ENCODE assay signal across 19 cellular contexts in the genomic region with DNA sequence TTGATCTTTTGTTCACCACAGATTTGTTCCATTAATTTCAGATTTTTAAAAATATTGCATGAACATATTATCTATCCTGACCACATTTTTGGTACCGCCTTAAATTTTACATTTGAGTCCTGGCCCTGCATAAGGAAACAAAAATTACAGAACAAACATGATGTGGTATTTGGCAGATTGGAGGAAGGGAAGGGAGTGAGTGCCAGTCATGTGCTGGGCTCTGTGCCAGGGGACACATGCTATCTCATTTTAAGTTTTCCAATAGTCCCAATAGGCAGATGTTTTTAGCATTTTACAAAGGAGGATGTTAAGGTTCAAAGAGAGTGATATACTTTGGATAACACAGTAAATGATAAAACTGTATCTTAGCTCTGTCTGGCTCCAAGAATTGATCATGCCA.
A peak's percentile ranks its signal among the peaks of the same experiment; 100 is the strongest.
DNase-seq lines count a peak whose midpoint lies in the region; ATAC-seq, FAIRE-seq and TF ChIP-seq lines count a peak whose summit lies in the region.
"Had no signal": no experiment of that assay in that cellular context is flagged by ENCODE, and none has a peak within 500 bp of the region (broad histone marks: within the 10 kb centered on the region; RNA-seq: fewer than 3 reads in every experiment).

No MANE protein-coding gene starts in this region.

- no peak overlapping the region for H3K9ac ChIP-seq in endothelial cell of umbilical vein (replicated peaks; ENCODE audit: extremely low read depth, insufficient read depth, low read length)
- H3K9ac ChIP-seq in trophoblast cell (ENCODE audit: low read length) = no peak overlapping the region

- H3K36me3 Mint-ChIP-seq in activated T-cell treated with anti-CD3 and anti-CD28 coated beads, Interleukin-2, amount 50 U/mL, for 4 hours (ENCODE audit: insufficient read depth) = no peaks in the 10 kb centered on the region

- no TSS peak for BruUV-seq in endothelial cell of umbilical vein (replicated peaks; lab: Mats Ljungman, UMichigan)

- peak; percentile 38 for FAIRE-seq in endothelial cell of umbilical vein (lab: Jason Lieb, UNC)
- FAIRE-seq: endometrium, G401.6 had no signal

- H3K18ac ChIP-seq in trophoblast cell (ENCODE audit: low read length) = no peak overlapping the region

- dilution Hi-C loops in endothelial cell of umbilical vein (cut with MboI; ENCODE audit: extremely low pct_ligation_motif_present, low sequenced_read_pairs) = no loop called here

- DNase-seq in NCI-H446 treated with DMSO at 0.1 percent for 48 hours (lab: John Stamatoyannopoulos, UW) = peak; percentile 69
- DNase-seq in endothelial cell of umbilical vein (ENCODE audit: low read depth, low spot score) = peak; percentile 62
- DNase-seq in mucosa of gallbladder (ENCODE audit: low spot score) = peak; percentile 29
- no peak for DNase-seq in trophoblast cell
- DNase-seq in NCI-H146 treated with DMSO at 0.1 percent for 48 hours (lab: John Stamatoyannopoulos, UW; ENCODE audit: unreplicated experiment) = no peak
- DNase-seq in activated gamma-delta T cell treated with Interleukin-2 at 50 U/mL for 16 hours = no peak
- DNase-seq in activated T-cell treated with anti-CD3 and anti-CD28 coated beads, Interleukin-2, amount 50 U/mL, for 4 hours = no peak
- DNase-seq: ACHN; glutamatergic neuron; HCEC 1CT; islet precursor cell; NCI-H524 treated with DMSO at 0.1 percent for 48 hours; stimulated activated CD4-positive, alpha-beta T cell treated with anti-CD3 and anti-CD28 coated beads, Interleukin-12 subunit alpha, Interleukin-12 subunit beta, amount 100 ng/mL, for 4 hours had no signal

- H4K20me1 ChIP-seq in endothelial cell of umbilical vein (replicated peaks; ENCODE audit: control insufficient read depth, extremely low read depth, insufficient read depth, low read length) = no peaks in the 10 kb centered on the region

- no peak overlapping the region for H3K4me3 Mint-ChIP-seq in activated T-cell treated with anti-CD3 and anti-CD28 coated beads, Interleukin-2, amount 50 U/mL, for 4 hours
- H3K4me3 Mint-ChIP-seq: activated naive CD4-positive, alpha-beta T cell treated with anti-CD3 and anti-CD28 coated beads, Interleukin-2, amount 50 U/mL, for 24 hours had no signal

- no peaks in the 10 kb centered on the region for H3K9me1 ChIP-seq in endothelial cell of umbilical vein (replicated peaks; ENCODE audit: control insufficient read depth, extremely low read depth, insufficient read depth, low read length)

- H2BK5ac ChIP-seq in trophoblast cell (ENCODE audit: low read depth, low read length, poor library complexity) = no peak overlapping the region

- no peak overlapping the region for H3K23ac ChIP-seq in trophoblast cell (ENCODE audit: low read length)

- H3K4me3 ChIP-seq in ACC112 (ENCODE audit: low read depth, low read length) (no peak overlapping the region), endothelial cell of umbilical vein (replicated peaks in 1 of 3; ENCODE audit: insufficient read depth in 1 of 3, low read depth in 1 of 3, low read length in 3 of 3) (no peak overlapping the region), trophoblast cell (ENCODE audit: low read depth, low read length) (no peak overlapping the region)
- H3K4me3 ChIP-seq: breast epithelium had no signal

- H3K4me2 ChIP-seq in endothelial cell of umbilical vein (ENCODE audit: insufficient read depth, low read length) (no peak overlapping the region), trophoblast cell (ENCODE audit: low read length) (no peak overlapping the region)

- no peaks in the 10 kb centered on the region for H3K36me3 ChIP-seq in ACC112 (ENCODE audit: insufficient read depth, low read length)
- no peaks in the 10 kb centered on the region for H3K36me3 ChIP-seq in endothelial cell of umbilical vein (ENCODE audit: control insufficient read depth in 2 of 2, extremely low read depth in 1 of 2, insufficient read depth in 2 of 2, low read length in 2 of 2)
- H3K36me3 ChIP-seq in trophoblast cell (ENCODE audit: control insufficient read depth in 1 of 2, insufficient read depth in 2 of 2, low read length in 2 of 2) = no peaks in the 10 kb centered on the region
- H3K36me3 ChIP-seq: breast epithelium had no signal

- CTCF ChIA-PET in endothelial cell of umbilical vein (lab: Charles Lee) = interaction anchor here (1.0 to 2.8 kb wide), 6 partner anchors 9 to 206 kb away, joined by 3 to 15 read pairs (median 3); no protein-coding TSS in a partner anchor

- H4K91ac ChIP-seq in trophoblast cell (ENCODE audit: low read depth, low read length) = no peak overlapping the region

- H2AK5ac ChIP-seq in trophoblast cell (ENCODE audit: low read length) = no peak overlapping the region

- H3K27me3 ChIP-seq in ACC112 (ENCODE audit: insufficient read depth, low read length) (no peaks in the 10 kb centered on the region), endothelial cell of umbilical vein (ENCODE audit: control insufficient read depth in 2 of 2, insufficient read depth in 2 of 2, low read length in 2 of 2) (no peaks in the 10 kb centered on the region), trophoblast cell (ENCODE audit: insufficient read depth, low read length) (no peaks in the 10 kb centered on the region)
- H3K27me3 ChIP-seq: breast epithelium had no signal

- TF ChIP-seq CTCF in endothelial cell of umbilical vein (IDR thresholded peaks at IDR 0.05; ENCODE audit: extremely low read depth in 1 of 2, insufficient read depth in 1 of 2, low read depth in 1 of 2, low read length in 2 of 2) = no peak

- peaks cover 3% of the 10 kb centered on the region for H3K27me3 Mint-ChIP-seq in activated T-cell treated with anti-CD3 and anti-CD28 coated beads, Interleukin-2, amount 50 U/mL, for 4 hours (ENCODE audit: low read depth)
- H3K27me3 Mint-ChIP-seq: activated naive CD4-positive, alpha-beta T cell treated with anti-CD3 and anti-CD28 coated beads, Interleukin-2, amount 50 U/mL, for 24 hours had no signal

- H3K79me1 ChIP-seq in trophoblast cell (ENCODE audit: low read length) = no peaks in the 10 kb centered on the region

- H3K27ac ChIP-seq in ACC112 (ENCODE audit: low read depth, low read length) (no peak overlapping the region), endothelial cell of umbilical vein (ENCODE audit: insufficient read depth, low read depth, low read length) (no peak overlapping the region), trophoblast cell (ENCODE audit: low read depth, low read length) (no peak overlapping the region)
- H3K27ac ChIP-seq: breast epithelium had no signal

- H2AFZ ChIP-seq in ACC112 (ENCODE audit: low read length, unreplicated experiment) = peak overlapping the region; percentile 25
- H2AFZ ChIP-seq in endothelial cell of umbilical vein (ENCODE audit: low read depth, low read length) = no peak overlapping the region
- H2AFZ ChIP-seq in trophoblast cell (ENCODE audit: insufficient read depth, low read length, poor library complexity) = no peak overlapping the region

- H3K9me3 Mint-ChIP-seq in activated T-cell treated with anti-CD3 and anti-CD28 coated beads, Interleukin-2, amount 50 U/mL, for 4 hours = peaks cover 5% of the 10 kb centered on the region
- H3K9me3 Mint-ChIP-seq: activated naive CD4-positive, alpha-beta T cell treated with anti-CD3 and anti-CD28 coated beads, Interleukin-2, amount 50 U/mL, for 24 hours had no signal

- TF ChIP-seq POLR2A in endothelial cell of umbilical vein (IDR thresholded peaks at IDR 0.05; ENCODE audit: low read depth, low read length) = no peak

- intact Hi-C loops in endothelial cell of umbilical vein (cut with micrococcal nuclease) = loop anchor here (10.0 kb wide), 1 partner anchor 263 kb away; no protein-coding TSS in a partner anchor

- H2BK12ac ChIP-seq in trophoblast cell (ENCODE audit: low read length) = no peak overlapping the region

- H3K79me2 ChIP-seq in ACC112 (ENCODE audit: control insufficient read depth, insufficient read depth, low read length, unreplicated experiment) = no peaks in the 10 kb centered on the region
- H3K79me2 ChIP-seq in endothelial cell of umbilical vein (ENCODE audit: control insufficient read depth, insufficient read depth, low read length) = no peaks in the 10 kb centered on the region
- H3K79me2 ChIP-seq in trophoblast cell (ENCODE audit: control insufficient read depth, insufficient read depth, low read length, poor library complexity) = no peaks in the 10 kb centered on the region

- POLR2A ChIA-PET in endothelial cell of umbilical vein (lab: Charles Lee) = no interaction called here

- no peak overlapping the region for H3K4ac ChIP-seq in trophoblast cell (ENCODE audit: low read depth, low read length)

- no peak overlapping the region for H2BK120ac ChIP-seq in trophoblast cell (ENCODE audit: insufficient read depth, low read length, poor library complexity)

- H3K9me3 ChIP-seq in endothelial cell of umbilical vein (replicated peaks; ENCODE audit: control insufficient read depth, insufficient read depth, low read length) (no peaks in the 10 kb centered on the region), trophoblast cell (ENCODE audit: insufficient read depth, low read depth, low read length) (no peaks in the 10 kb centered on the region)

- H3K4me1 ChIP-seq in ACC112 (ENCODE audit: control insufficient read depth, insufficient read depth, low read length, unreplicated experiment) (peaks cover 4% of the 10 kb centered on the region), endothelial cell of umbilical vein (ENCODE audit: control insufficient read depth, extremely low read depth, insufficient read depth, low read length) (peaks cover 14% of the 10 kb centered on the region), trophoblast cell (ENCODE audit: control insufficient read depth in 1 of 2, insufficient read depth in 2 of 2, low read length in 2 of 2) (no peaks in the 10 kb centered on the region)
- H3K4me1 ChIP-seq: breast epithelium had no signal

- no CpG with 5 or more reads among the region's 1 CpG for WGBS in trophoblast cell (ENCODE audit: extremely low coverage, insufficient coverage, insufficient read length)

- H4K12ac ChIP-seq in trophoblast cell (ENCODE audit: low read depth, low read length) = no peak overlapping the region

- no peaks in the 10 kb centered on the region for H3K4me1 Mint-ChIP-seq in activated T-cell treated with anti-CD3 and anti-CD28 coated beads, Interleukin-2, amount 50 U/mL, for 4 hours (ENCODE audit: low read depth)
- H3K4me1 Mint-ChIP-seq: activated naive CD4-positive, alpha-beta T cell treated with anti-CD3 and anti-CD28 coated beads, Interleukin-2, amount 50 U/mL, for 24 hours had no signal

- no peak overlapping the region for H4K8ac ChIP-seq in trophoblast cell (ENCODE audit: low read depth, low read length)

- ATAC-seq in activated T-cell treated with anti-CD3 and anti-CD28 coated beads, Interleukin-2, amount 50 U/mL, for 4 hours = no peak
- ATAC-seq: activated CD4-positive, CD25-positive, alpha-beta regulatory T cell treated with anti-CD3 and anti-CD28 coated beads, Interleukin-2, amount 50 U/mL, for 24 hours had no signal

- H3K14ac ChIP-seq in trophoblast cell (ENCODE audit: low read length) = no peak overlapping the region

TF ChIP-seq in endothelial cell of umbilical vein, 7 proteins besides CTCF, POLR2A, EP300 and RAD21 (continues in another document):
- TF ChIP-seq EZH2 (IDR thresholded peaks at IDR 0.05; ENCODE audit: borderline replicate concordance, low read depth, low read length, severe bottlenecking) = no peak
- no peak for TF ChIP-seq MYC (IDR thresholded peaks at IDR 0.05; ENCODE audit: low read depth, low read length)

Comparison
In these comparisons a context has a peak if more than half of its experiments do, and no peak if none do; other contexts are left out.
1. DNase-seq: peak in NCI-H446 treated with DMSO at 0.1 percent for 48 hours (single experiment), endothelial cell of umbilical vein (single experiment) and mucosa of gallbladder (single experiment); none in trophoblast cell (0 of 2), NCI-H146 treated with DMSO at 0.1 percent for 48 hours (single experiment), activated gamma-delta T cell treated with Interleukin-2 at 50 U/mL for 16 hours (single experiment) and activated T-cell treated with anti-CD3 and anti-CD28 coated beads, Interleukin-2, amount 50 U/mL, for 4 hours (single experiment).